In the genomic region with DNA sequence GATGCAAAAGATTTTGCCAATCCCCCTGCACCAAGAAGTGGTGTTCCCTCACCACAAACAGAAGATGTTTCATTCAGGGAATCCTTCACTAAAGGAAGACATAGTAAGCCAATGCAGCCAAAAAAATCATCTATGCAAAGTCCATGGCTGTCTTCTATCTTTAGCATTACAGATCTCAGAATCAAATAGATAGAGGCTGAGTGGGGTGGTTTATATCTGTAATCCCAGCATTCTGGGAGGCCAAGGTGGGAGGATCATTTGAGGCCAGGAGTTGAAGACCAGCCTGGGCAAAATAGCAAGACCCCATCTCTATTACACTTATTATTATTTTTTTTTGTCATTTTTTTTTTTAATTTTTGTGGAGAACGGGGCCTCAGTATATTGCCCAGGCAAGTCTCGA, we compare ENCODE assay signal across 1 cellular context.
TF ChIP-seq lines count a peak whose summit lies in the region.

No MANE protein-coding gene starts in this region.

TF ChIP-seq in K562, 482 proteins besides CTCF, POLR2A, EP300 and RAD21 (continued from another document):
- TF ChIP-seq, protein P1, sequence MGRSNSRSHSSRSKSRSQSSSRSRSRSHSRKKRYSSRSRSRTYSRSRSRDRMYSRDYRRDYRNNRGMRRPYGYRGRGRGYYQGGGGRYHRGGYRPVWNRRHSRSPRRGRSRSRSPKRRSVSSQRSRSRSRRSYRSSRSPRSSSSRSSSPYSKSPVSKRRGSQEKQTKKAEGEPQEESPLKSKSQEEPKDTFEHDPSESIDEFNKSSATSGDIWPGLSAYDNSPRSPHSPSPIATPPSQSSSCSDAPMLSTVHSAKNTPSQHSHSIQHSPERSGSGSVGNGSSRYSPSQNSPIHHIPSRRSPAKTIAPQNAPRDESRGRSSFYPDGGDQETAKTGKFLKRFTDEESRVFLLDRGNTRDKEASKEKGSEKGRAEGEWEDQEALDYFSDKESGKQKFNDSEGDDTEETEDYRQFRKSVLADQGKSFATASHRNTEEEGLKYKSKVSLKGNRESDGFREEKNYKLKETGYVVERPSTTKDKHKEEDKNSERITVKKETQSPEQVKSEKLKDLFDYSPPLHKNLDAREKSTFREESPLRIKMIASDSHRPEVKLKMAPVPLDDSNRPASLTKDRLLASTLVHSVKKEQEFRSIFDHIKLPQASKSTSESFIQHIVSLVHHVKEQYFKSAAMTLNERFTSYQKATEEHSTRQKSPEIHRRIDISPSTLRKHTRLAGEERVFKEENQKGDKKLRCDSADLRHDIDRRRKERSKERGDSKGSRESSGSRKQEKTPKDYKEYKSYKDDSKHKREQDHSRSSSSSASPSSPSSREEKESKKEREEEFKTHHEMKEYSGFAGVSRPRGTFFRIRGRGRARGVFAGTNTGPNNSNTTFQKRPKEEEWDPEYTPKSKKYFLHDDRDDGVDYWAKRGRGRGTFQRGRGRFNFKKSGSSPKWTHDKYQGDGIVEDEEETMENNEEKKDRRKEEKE (IDR thresholded peaks at IDR 0.05; ENCODE audit: borderline replicate concordance in 1 of 2, control insufficient read depth in 1 of 2, low read depth in 2 of 2, low read length in 1 of 2): peak in 1 of 2 experiments; percentile 58; a peak in 1 of 4 replicates
- TF ChIP-seq MCM7 (IDR thresholded peaks at IDR 0.05) (no peak), BCOR (IDR thresholded peaks at IDR 0.05) (peak; percentile 18; the same call in 1 of the 2 replicates)
